9 cellular contexts compared by ENCODE assay signal in the genomic region with DNA sequence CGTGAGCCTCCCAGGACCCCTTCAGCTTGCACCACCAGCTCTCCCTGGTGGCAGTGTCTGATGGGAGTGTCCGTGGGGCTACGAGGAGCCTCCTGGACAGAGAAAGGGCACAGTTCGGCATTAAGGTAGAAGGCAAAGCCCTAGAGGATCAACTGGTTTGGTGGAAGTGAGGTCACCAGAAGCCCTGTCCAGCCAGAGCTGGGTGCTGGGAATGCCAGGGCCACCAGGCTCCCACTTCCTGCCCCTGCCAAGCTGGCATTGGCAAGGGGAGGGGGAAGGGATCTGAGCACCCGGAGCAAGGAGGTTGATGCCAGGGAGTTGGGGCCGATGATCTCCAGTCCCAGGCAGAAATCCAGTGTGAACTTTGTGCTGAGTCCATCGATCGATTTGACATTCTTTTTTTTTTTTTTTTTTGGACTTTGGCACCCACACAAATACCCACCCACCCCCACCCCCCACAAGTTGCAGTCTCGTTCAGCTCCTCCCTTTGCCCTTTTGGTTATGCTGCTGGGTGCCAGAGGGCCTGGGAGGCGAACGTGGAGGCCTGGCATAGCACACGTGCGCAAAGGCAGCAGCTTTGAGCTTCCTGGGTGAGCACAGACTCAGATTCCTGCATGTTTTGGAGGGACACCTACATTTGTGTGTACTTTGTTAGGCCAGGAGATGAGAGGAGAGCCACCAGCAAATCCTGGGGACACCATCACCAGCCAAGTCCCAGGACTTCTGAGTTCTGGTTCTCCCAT. TPM values are rescaled to one million over a fixed set of nuclear protein-coding genes. Genes with fewer than 3 reads are reported as not detected.
DNase-seq lines count a peak whose midpoint lies in the region; ATAC-seq and TF ChIP-seq lines count a peak whose summit lies in the region.
"Had no signal": no experiment of that assay in that cellular context is flagged by ENCODE, and none has a peak within 500 bp of the region (broad histone marks: within the 10 kb centered on the region; RNA-seq: fewer than 3 reads in every experiment).

No MANE protein-coding gene starts in this region.

- WGBS in adrenal gland, 4 donors, result 23 to 37% (median 30%) methylated on average over 10 to 13 of the region's 13 CpGs

- H3K4me1 ChIP-seq in adrenal gland (replicated peaks in 1 of 2), result peaks cover 22 to 47% of the 10 kb centered on the region in 2 donors

- H3K9me3 ChIP-seq in adrenal gland (replicated peaks in 1 of 3), result no peaks in the 10 kb centered on the region

- H3K36me3 ChIP-seq in adrenal gland (replicated peaks in 1 of 2), result no peaks in the 10 kb centered on the region

- no peaks in the 10 kb centered on the region for H3K27me3 ChIP-seq in adrenal gland

- TF ChIP-seq CTCF in adrenal gland (IDR thresholded peaks at IDR 0.05), result no peak

- intact Hi-C loops in adrenal gland (cut with DNase I), result no loop called here
- intact Hi-C loops in left colon (cut with DNase I, micrococcal nuclease), result no loop called here
- intact Hi-C loops in posterior vena cava (cut with DNase I), result no loop called here

- peak; percentile 50 for ATAC-seq in left colon

- peak; percentile 45 for DNase-seq in activated CD4-positive, alpha-beta T cell treated with anti-CD3 and anti-CD28 coated beads for 48 hours
- no peak for DNase-seq in activated CD4-positive, alpha-beta T cell treated with anti-CD3 and anti-CD28 coated beads, Interleukin-2, amount 50 U/mL, for 1 hour
- DNase-seq in adrenal gland, result peak; percentile 58 to 83 (median 78)
- DNase-seq in left colon, result peak; percentile 59 to 70
- peak in 29 of 49 donors; percentile 18 to 75 (median 50) for DNase-seq in substantia nigra (lab: John Stamatoyannopoulos, UW)
- DNase-seq in ureter (ENCODE audit: low spot score), result no peak
- DNase-seq in NCI-H82 treated with DMSO at 0.1 percent for 48 hours (lab: John Stamatoyannopoulos, UW; ENCODE audit: unreplicated experiment), result no peak
- DNase-seq in posterior vena cava (ENCODE audit: low spot score), result no peak
- DNase-seq: SHP77 treated with DMSO at 0.1 percent for 48 hours had no signal

- H3K4me3 ChIP-seq in adrenal gland, result peak overlapping the region in 2 of 4 donors; percentile 68 to 96

- H3K27ac ChIP-seq in adrenal gland, result peak overlapping the region in 3 of 5 donors; percentile 80 to 88 (median 83)
- peak overlapping the region; percentile 89 for H3K27ac ChIP-seq in substantia nigra (ENCODE audit: low read depth, low read length, poor library complexity, severe bottlenecking)

- peak; percentile 9 to 67 for TF ChIP-seq POLR2A in adrenal gland (IDR thresholded peaks at IDR 0.05)

RNA-seq across cellular contexts. Expression of a gene that starts 2.1 kb away (rescaled TPM):
- total RNA-seq in adrenal gland (100 to 1,000 TPM; 146 to 277 (median 226) TPM), left colon (100 to 1,000 TPM; 186 to 256 TPM), ureter (20.6 TPM), posterior vena cava (10 to 100 TPM in 1 of 2 donors, 1 to 10 TPM in 1; 7.0 to 11.5 TPM)
- 100 to 1,000 TPM in 1 of 3 donors, 10 to 100 TPM in 2; 45.9 to 277 (median 57.8) TPM for polyA plus RNA-seq in adrenal gland

RNA-seq across cellular contexts. Expression of a gene that starts 13.4 kb away (rescaled TPM):
- total RNA-seq in adrenal gland, result 1 to 10 TPM; 2.1 to 6.6 (median 3.6) TPM
- 1 to 10 TPM in 2 of 3 donors, under 1 TPM in 1; 0.57 to 2.3 (median 2.0) TPM for polyA plus RNA-seq in adrenal gland
- 10 to 100 TPM in 1 of 2 donors, 1 to 10 TPM in 1; 7.6 to 14.2 TPM for total RNA-seq in left colon
- total RNA-seq in ureter, result 2.3 TPM
- 1 to 10 TPM; 1.1 to 1.6 TPM for total RNA-seq in posterior vena cava

RNA-seq across cellular contexts. Expression of a gene that starts 25.6 kb away (rescaled TPM):
- total RNA-seq in adrenal gland, result 100 to 1,000 TPM in 1 of 8 donors, 10 to 100 TPM in 7; 23.1 to 149 (median 62.4) TPM
- polyA plus RNA-seq in adrenal gland, result 100 to 1,000 TPM in 2 of 3 donors, 10 to 100 TPM in 1; 91.6 to 112 (median 104) TPM
- 10 to 100 TPM; 30.7 to 42.8 TPM for total RNA-seq in left colon
- 65.1 TPM for total RNA-seq in ureter
- 10 to 100 TPM; 26.8 to 31.7 TPM for total RNA-seq in posterior vena cava

RNA-seq across cellular contexts. Expression of a gene that starts 37.8 kb away (rescaled TPM):
- total RNA-seq in adrenal gland (1 to 10 TPM in 6 of 8 donors, under 1 TPM in 1, not detected in 1; 0.88 to 6.3 (median 1.5) TPM), left colon (1 to 10 TPM in 1 of 2 donors, under 1 TPM in 1; 0.82 to 2.0 TPM), ureter (2.5 TPM), posterior vena cava (1 to 10 TPM in 1 of 2 donors, under 1 TPM in 1; 0.48 to 3.1 TPM)
- polyA plus RNA-seq in adrenal gland, result 1 to 10 TPM in 2 of 3 donors, under 1 TPM in 1; 0.68 to 6.3 (median 1.0) TPM

Comparison
In these comparisons a context has a peak if more than half of its experiments do, and no peak if none do; other contexts are left out.
1. DNase-seq: peak in activated CD4-positive, alpha-beta T cell treated with anti-CD3 and anti-CD28 coated beads for 48 hours (single experiment), adrenal gland (7 of 7), left colon (2 of 2) and substantia nigra (29 of 49); none in activated CD4-positive, alpha-beta T cell treated with anti-CD3 and anti-CD28 coated beads, Interleukin-2, amount 50 U/mL, for 1 hour (single experiment), ureter (single experiment), NCI-H82 treated with DMSO at 0.1 percent for 48 hours (single experiment) and posterior vena cava (single experiment).